ENCODE assay signal across 21 cellular contexts in genomic region chr12:107702106-107702505, GRCh38.
"Had no signal": no experiment of that assay in that cellular context is flagged by ENCODE, and none has a peak within 500 bp of the region (broad histone marks: within the 10 kb centered on the region; RNA-seq: fewer than 3 reads in every experiment).

No MANE protein-coding gene starts in this region.

- H3K27me3 ChIP-seq: dorsolateral prefrontal cortex, hepatocyte, spleen, tibial artery, upper lobe of right lung had no signal

- H3K4me3 ChIP-seq: dorsolateral prefrontal cortex, hepatocyte, left ventricle myocardium inferior, lung, mucosa of descending colon, spleen, tibial artery, upper lobe of right lung had no signal

- ATAC-seq: activated CD8-positive, alpha-beta T cell treated with anti-CD3 and anti-CD28 coated beads for 36 hours; activated naive CD4-positive, alpha-beta T cell treated with anti-CD3 and anti-CD28 coated beads, Interleukin-2, amount 50 U/mL, for 72 hours; activated T-cell treated with anti-CD3 and anti-CD28 coated beads, Interleukin-2, amount 50 U/mL, for 4 hours; mucosa of descending colon; right cardiac atrium; stimulated activated naive CD8-positive, alpha-beta T cell treated with anti-CD3 and anti-CD28 coated beads, Interleukin-15, amount 100 ng/mL, for 72 hours; upper lobe of right lung had no signal

- FAIRE-seq: bronchial epithelial cell, frontal cortex had no signal

- H3K4me1 ChIP-seq: spleen, upper lobe of right lung had no signal

- H3K9me3 ChIP-seq: mucosa of descending colon, tibial artery, upper lobe of right lung had no signal

- DNase-seq: activated CD4-positive, alpha-beta T cell treated with anti-CD3 and anti-CD28 coated beads, Interleukin-2, amount 50 U/mL, for 1 hour; activated CD8-positive, alpha-beta T cell treated with anti-CD3 and anti-CD28 coated beads for 36 hours; activated T-cell treated with anti-CD3 and anti-CD28 coated beads, Interleukin-2, amount 50 U/mL, for 4 hours; dorsolateral prefrontal cortex; effector memory CD4-positive, alpha-beta T cell; islet precursor cell; left ventricle myocardium inferior; mucosa of descending colon; posterior cingulate gyrus; right cardiac atrium; spleen; stimulated activated naive CD8-positive, alpha-beta T cell treated with anti-CD3 and anti-CD28 coated beads, Interleukin-15, amount 100 ng/mL, for 72 hours; substantia nigra; T-helper 2 cell; tibial artery; upper lobe of right lung had no signal

- H3K27ac ChIP-seq: dorsolateral prefrontal cortex, hepatocyte, left ventricle myocardium inferior, tibial artery, upper lobe of right lung had no signal
